ENCODE assay signal across 22 cellular contexts in genomic region chr4:127759228-127759820, GRCh38. TPM values are rescaled to one million over a fixed set of nuclear protein-coding genes. Genes with fewer than 3 reads are reported as not detected.
DNase-seq lines count a peak whose midpoint lies in the region; ATAC-seq, FAIRE-seq and TF ChIP-seq lines count a peak whose summit lies in the region.
"Had no signal": no experiment of that assay in that cellular context is flagged by ENCODE, and none has a peak within 500 bp of the region (broad histone marks: within the 10 kb centered on the region; RNA-seq: fewer than 3 reads in every experiment).

No MANE protein-coding gene starts in this region.

- H3K9me3 Mint-ChIP-seq in WTC11: peaks cover 22% of the 10 kb centered on the region

- no peak for TF ChIP-seq RAD21 in GM12878 (IDR thresholded peaks at IDR 0.05; ENCODE audit: insufficient read depth, low read depth, low read length)

- SMC1A ChIA-PET in GM12878 (lab: Charles Lee; ENCODE audit: uncharacterized antibody, unreplicated experiment): no interaction called here

- H3K27me3 ChIP-seq in GM12878 (replicated peaks in 1 of 2; ENCODE audit: control insufficient read depth in 2 of 2, insufficient read depth in 2 of 2, low read length in 1 of 2) (no peaks in the 10 kb centered on the region), testis (no peaks in the 10 kb centered on the region)
- H3K27me3 ChIP-seq: BE2C, right lobe of liver had no signal

- H3K9me3 ChIP-seq in GM12878 (replicated peaks; ENCODE audit: control insufficient read depth, insufficient read depth, low read length) (no peaks in the 10 kb centered on the region; the same call in 2 of the 3 replicates), testis (no peaks in the 10 kb centered on the region)
- H3K9me3 ChIP-seq: BE2C, right lobe of liver had no signal

- H3K27me3 Mint-ChIP-seq in WTC11 (ENCODE audit: low read depth): no peaks in the 10 kb centered on the region
- H3K27me3 Mint-ChIP-seq: brain had no signal

- no peaks in the 10 kb centered on the region for H3K36me3 Mint-ChIP-seq in WTC11
- H3K36me3 Mint-ChIP-seq: activated CD8-positive, alpha-beta memory T cell treated with anti-CD3 and anti-CD28 coated beads, Interleukin-2, amount 10 ng/mL, durations not matched to agents 7 days and 5 days; brain; stimulated activated effector memory CD8-positive, alpha-beta T cell treated with anti-CD3 and anti-CD28 coated beads, Interleukin-12 subunit alpha, Interleukin-12 subunit beta, amount 100 ng/mL, for 72 hours had no signal

- DNase-seq in GM12878 (ENCODE audit: low read depth, low spot score): no peak
- no peak for DNase-seq in WTC11 (ENCODE audit: low spot score)
- no peak for DNase-seq in testis
- no peak for DNase-seq in GM10248 (ENCODE audit: extremely low spot score)
- no peak for DNase-seq in activated CD8-positive, alpha-beta memory T cell treated with anti-CD3 and anti-CD28 coated beads, Interleukin-2, amount 50 U/mL, for 4 hours
- DNase-seq: activated CD8-positive, alpha-beta memory T cell treated with anti-CD3 and anti-CD28 coated beads, Interleukin-2, amount 10 ng/mL, durations not matched to agents 7 days and 5 days; activated naive CD4-positive, alpha-beta T cell treated with anti-CD3 and anti-CD28 coated beads for 36 hours; BE2C; hippocampal formation; left ventricle myocardium inferior; NCI-H1048; NCI-H2227 treated with DMSO at 0.1 percent for 48 hours; right lobe of liver; stimulated activated CD4-positive, alpha-beta T cell treated with anti-CD3 and anti-CD28 coated beads, Interleukin-4, amount 100 ng/mL, for 4 hours had no signal

- CTCF ChIA-PET in GM12878 (lab: Yijun Ruan, JAX): no interaction called here
- CTCF ChIA-PET in WTC11 (lab: Charles Lee): no interaction called here
- CTCF ChIA-PET in GM10248 (lab: Yijun Ruan, JAX): no interaction called here

- TF ChIP-seq CTCF in GM12878 (IDR thresholded peaks at IDR 0.05 in 2 of 3, conservative IDR thresholded peaks at IDR 0.05 in 1 of 3; ENCODE audit: control insufficient read depth in 2 of 3, extremely low read depth in 1 of 3, insufficient read depth in 1 of 3, low read depth in 3 of 3, low read length in 3 of 3) (no peak), WTC11 (IDR thresholded peaks at IDR 0.05) (no peak), testis (IDR thresholded peaks at IDR 0.05) (no peak), GM10248 (IDR thresholded peaks at IDR 0.05; ENCODE audit: control extremely low read depth, extremely low read depth, low read depth, missing control alignments) (no peak)

- no peak overlapping the region for H3K27ac ChIP-seq in GM12878 (ENCODE audit: control insufficient read depth, insufficient read depth)
- H3K27ac ChIP-seq in testis: no peak overlapping the region
- H3K27ac ChIP-seq: left ventricle myocardium inferior, right lobe of liver had no signal

- H2AFZ ChIP-seq in GM12878 (ENCODE audit: control insufficient read depth, low read depth, low read length): no peak overlapping the region

- in situ Hi-C loops in GM12878 (cut with MboI): no loop called here

- ATAC-seq in GM18861 (IDR thresholded peaks at IDR 0.05; ENCODE audit: unreplicated experiment): peak; percentile 94
- ATAC-seq in GM21529 (IDR thresholded peaks at IDR 0.05; ENCODE audit: unreplicated experiment): peak; percentile 66
- peak; percentile 82 for ATAC-seq in HG03175 (IDR thresholded peaks at IDR 0.05; ENCODE audit: unreplicated experiment)
- peak; percentile 57 for ATAC-seq in GM12878
- ATAC-seq in WTC11: no peak
- ATAC-seq: activated CD8-positive, alpha-beta memory T cell treated with anti-CD3 and anti-CD28 coated beads, Interleukin-2, amount 10 ng/mL, durations not matched to agents 7 days and 5 days; stimulated activated effector memory CD8-positive, alpha-beta T cell treated with anti-CD3 and anti-CD28 coated beads, Interleukin-12 subunit alpha, Interleukin-12 subunit beta, amount 100 ng/mL, for 72 hours had no signal

- FAIRE-seq in GM12878 (lab: Jason Lieb, UNC): no peak

- BruUV-seq in GM12878 (replicated peaks; lab: Mats Ljungman, UMichigan): no TSS peak

- H3K79me2 ChIP-seq in GM12878 (ENCODE audit: control insufficient read depth, insufficient read depth, low read length): no peaks in the 10 kb centered on the region

- no peak overlapping the region for H3K27ac Mint-ChIP-seq in WTC11
- H3K27ac Mint-ChIP-seq: activated CD8-positive, alpha-beta memory T cell treated with anti-CD3 and anti-CD28 coated beads, Interleukin-2, amount 10 ng/mL, durations not matched to agents 7 days and 5 days; activated naive CD4-positive, alpha-beta T cell treated with anti-CD3 and anti-CD28 coated beads for 36 hours; brain; stimulated activated effector memory CD8-positive, alpha-beta T cell treated with anti-CD3 and anti-CD28 coated beads, Interleukin-12 subunit alpha, Interleukin-12 subunit beta, amount 100 ng/mL, for 72 hours had no signal

- no peak for TF ChIP-seq POLR2A in GM12878 (IDR thresholded peaks at IDR 0.05; ENCODE audit: low read depth, low read length)
- TF ChIP-seq POLR2A in testis (IDR thresholded peaks at IDR 0.05): no peak

- no peak overlapping the region for H3K4me2 ChIP-seq in GM12878 (ENCODE audit: control insufficient read depth, insufficient read depth)

- H3K9ac ChIP-seq in GM12878 (ENCODE audit: control insufficient read depth, insufficient read depth, low read length): no peak overlapping the region

- 45% methylated on average over 2 of the region's 2 CpGs for WGBS in GM12878 (ENCODE audit: insufficient coverage, insufficient replicate concordance, low lambda C conversion rate, missing lambda C conversion rate)
- WGBS in testis, 2 donors: 75 to 88% methylated on average over 2 of the region's 2 CpGs

- H3K36me3 ChIP-seq in GM12878 (ENCODE audit: control insufficient read depth in 2 of 2, insufficient read depth in 2 of 2, low read length in 1 of 2): no peaks in the 10 kb centered on the region
- H3K36me3 ChIP-seq in testis (ENCODE audit: low read depth, missing control alignments): no peaks in the 10 kb centered on the region
- H3K36me3 ChIP-seq: BE2C, left ventricle myocardium inferior, right lobe of liver had no signal

- H3K4me3 ChIP-seq in GM12878 (no peak overlapping the region), testis (no peak overlapping the region)
- H3K4me3 ChIP-seq: left ventricle myocardium inferior, right lobe of liver had no signal

- POLR2A ChIA-PET in GM12878 (lab: Charles Lee) (no interaction called here), WTC11 (lab: Charles Lee) (no interaction called here), GM10248 (lab: Yijun Ruan, JAX) (no interaction called here)

- H3K4me1 ChIP-seq in GM12878 (ENCODE audit: control insufficient read depth, insufficient read depth, low read length): no peaks in the 10 kb centered on the region
- no peaks in the 10 kb centered on the region for H3K4me1 ChIP-seq in testis
- H3K4me1 ChIP-seq: BE2C, left ventricle myocardium inferior, right lobe of liver had no signal

- H3K4me3 Mint-ChIP-seq in WTC11: no peak overlapping the region
- H3K4me3 Mint-ChIP-seq: activated CD8-positive, alpha-beta memory T cell treated with anti-CD3 and anti-CD28 coated beads, Interleukin-2, amount 10 ng/mL, durations not matched to agents 7 days and 5 days; activated naive CD4-positive, alpha-beta T cell treated with anti-CD3 and anti-CD28 coated beads for 36 hours; brain; neural crest cell; stimulated activated effector memory CD8-positive, alpha-beta T cell treated with anti-CD3 and anti-CD28 coated beads, Interleukin-12 subunit alpha, Interleukin-12 subunit beta, amount 100 ng/mL, for 72 hours had no signal

- RAD21 ChIA-PET in GM12878 (lab: Charles Lee; ENCODE audit: unreplicated experiment): no interaction called here

- H3K4me1 Mint-ChIP-seq in WTC11: no peaks in the 10 kb centered on the region
- H3K4me1 Mint-ChIP-seq: activated CD8-positive, alpha-beta memory T cell treated with anti-CD3 and anti-CD28 coated beads, Interleukin-2, amount 10 ng/mL, durations not matched to agents 7 days and 5 days; brain; neural crest cell; stimulated activated effector memory CD8-positive, alpha-beta T cell treated with anti-CD3 and anti-CD28 coated beads, Interleukin-12 subunit alpha, Interleukin-12 subunit beta, amount 100 ng/mL, for 72 hours had no signal

- intact Hi-C loops in GM12878 (cut with micrococcal nuclease; ENCODE audit: unreplicated experiment): no loop called here
- intact Hi-C loops in testis (cut with DNase I; ENCODE audit: low total_unique reads): no loop called here

- no peak for TF ChIP-seq EP300 in GM12878 (IDR thresholded peaks at IDR 0.05; ENCODE audit: borderline replicate concordance in 1 of 2, control insufficient read depth in 1 of 2, low read depth in 2 of 2, low read length in 2 of 2)

- no peaks in the 10 kb centered on the region for H4K20me1 ChIP-seq in GM12878 (ENCODE audit: control insufficient read depth, insufficient read depth)

RNA-seq across cellular contexts. Expression of gene HSPA4L, which starts 22.8 kb away (rescaled TPM):
- 30.0 and 33.0 TPM in 2 replicates for total RNA-seq in GM12878 (2013; cell fraction: nucleolus; rRNA removed)
- total RNA-seq in GM12878 (2014; rRNA removed) (12.0 and 12.1 TPM in 2 replicates), GM12878 (2014; rRNA removed; fragmentation: Illumina TruSeq; extraction: Trizol) (23.1 and 24.1 TPM in 2 replicates), GM12878 (2021) (20.4 and 21.5 TPM in 2 replicates), WTC11 (2021) (6.9 to 9.9 TPM (median 9.6 TPM) in 3 replicates), testis (100 to 1,000 TPM in 1 of 2 donors, 10 to 100 TPM in 1; 53.1 to 132 TPM)
- 3.8 TPM for polyA plus RNA-seq in GM12878 (2011; ENCODE audit: low read depth)
- polyA plus RNA-seq in GM12878 (2011; rRNA removed) (21.3 and 37.8 TPM in 2 replicates), GM12878 (2014; fragmentation: Illumina TruSeq; extraction: Trizol) (23.8 and 30.2 TPM in 2 replicates), GM12878 (2014; fragmentation: Nextera tagmentation; extraction: Ambion mirVana) (10 to 100 TPM in 1 of 2 experiments, 1 to 10 TPM in 1; 8.6 to 12.8 TPM), GM12878 (2014; rRNA removed) (8.4 and 11.1 TPM in 2 replicates), GM12878 (2016; fragmentation: Nextera tagmentation; extraction: Ambion mirVana) (10 to 100 TPM; 38.1 to 40.5 TPM), testis (ENCODE audit: insufficient read depth, low read depth, low replicate concordance) (151 TPM)
- polyA plus RNA-seq in GM12878 (2011; cell fraction: cytosol; rRNA removed): 8.1 and 8.2 TPM in 2 replicates
- 8.2 and 11.3 TPM in 2 replicates for polyA plus RNA-seq in GM12878 (2011; cell fraction: nucleus; rRNA removed)
- 8.5 and 10.5 TPM in 2 replicates for polyA plus RNA-seq in GM12878 (2012)
- polyA minus RNA-seq in GM12878 (2011; rRNA and poly(A)+ RNA removed): 24.8 and 31.2 TPM in 2 replicates
- polyA minus RNA-seq in GM12878 (2011; cell fraction: cytosol; rRNA and poly(A)+ RNA removed): 8.4 and 10.9 TPM in 2 replicates
- 14.7 and 21.5 TPM in 2 replicates for polyA minus RNA-seq in GM12878 (2011; cell fraction: nucleus; rRNA and poly(A)+ RNA removed)

RNA-seq across cellular contexts. Expression of gene SLC25A31, which starts 29.1 kb away (rescaled TPM):
- total RNA-seq in GM12878 (2013; cell fraction: nucleolus; rRNA removed): not detected in 2 replicates
- total RNA-seq in GM12878 (2014; rRNA removed) (not detected in 2 replicates), GM12878 (2014; rRNA removed; fragmentation: Illumina TruSeq; extraction: Trizol) (not detected in 2 replicates), GM12878 (2021) (not detected in 2 replicates), WTC11 (2021) (not detected in 3 replicates), testis (10 to 100 TPM; 23.4 to 28.1 TPM)
- polyA plus RNA-seq in GM12878 (2011; ENCODE audit: low read depth): not detected
- polyA plus RNA-seq in GM12878 (2011; rRNA removed) (not detected in 2 replicates), GM12878 (2014; fragmentation: Illumina TruSeq; extraction: Trizol) (not detected in 2 replicates), GM12878 (2014; fragmentation: Nextera tagmentation; extraction: Ambion mirVana) (not detected), GM12878 (2014; rRNA removed) (not detected in 2 replicates), GM12878 (2016; fragmentation: Nextera tagmentation; extraction: Ambion mirVana) (not detected), testis (ENCODE audit: insufficient read depth, low read depth, low replicate concordance) (92.2 TPM)
- polyA plus RNA-seq in GM12878 (2011; cell fraction: cytosol; rRNA removed): not detected in 2 replicates
- not detected in 2 replicates for polyA plus RNA-seq in GM12878 (2011; cell fraction: nucleus; rRNA removed)
- not detected in 2 replicates for polyA plus RNA-seq in GM12878 (2012)
- not detected in 2 replicates for polyA minus RNA-seq in GM12878 (2011; rRNA and poly(A)+ RNA removed)
- not detected in 2 replicates for polyA minus RNA-seq in GM12878 (2011; cell fraction: cytosol; rRNA and poly(A)+ RNA removed)
- not detected in 2 replicates for polyA minus RNA-seq in GM12878 (2011; cell fraction: nucleus; rRNA and poly(A)+ RNA removed)
- total RNA-seq: activated CD8-positive, alpha-beta memory T cell treated with anti-CD3 and anti-CD28 coated beads, Interleukin-2, amount 10 ng/mL, durations not matched to agents 7 days and 5 days; activated naive CD4-positive, alpha-beta T cell treated with anti-CD3 and anti-CD28 coated beads for 36 hours; HT1080; left ventricle myocardium inferior; neural crest cell; right lobe of liver; urinary bladder had no signal
- polyA plus RNA-seq: urinary bladder had no signal

Comparison
In these comparisons a context has a peak if more than half of its experiments do, and no peak if none do; other contexts are left out.
1. RNA of gene SLC25A31, which starts 29.1 kb away (total RNA-seq): 23.4 to 28.1 TPM in testis; not detected in GM12878 and not detected in WTC11; every median in the first group is over 10 times any median in the second.